In genomic region chr5:164145458-164145857, GRCh38 we compare ENCODE assay signal across 25 cellular contexts.
DNase-seq lines count a peak whose midpoint lies in the region; ATAC-seq, FAIRE-seq and TF ChIP-seq lines count a peak whose summit lies in the region.
"Had no signal": no experiment of that assay in that cellular context is flagged by ENCODE, and none has a peak within 500 bp of the region (broad histone marks: within the 10 kb centered on the region; RNA-seq: fewer than 3 reads in every experiment).

No MANE protein-coding gene starts in this region.

- TF ChIP-seq POLR2A in K562 (conservative IDR thresholded peaks at IDR 0.05), result no peak

- no peak for TF ChIP-seq RAD21 in K562 (CRISPR knock-in tag; conservative IDR thresholded peaks at IDR 0.05 in 1 of 2, IDR thresholded peaks at IDR 0.05 in 1 of 2)

- no TSS peak for BruUV-seq in K562 (replicated peaks; lab: Mats Ljungman, UMichigan)

- no peak for TF ChIP-seq EP300 in K562 (IDR thresholded peaks at IDR 0.05; ENCODE audit: low read length)

- H3K27me3 ChIP-seq in K562 (ENCODE audit: control insufficient read depth in 2 of 2, insufficient read depth in 2 of 2, low read length in 2 of 2) (no peaks in the 10 kb centered on the region), SJCRH30 (no peaks in the 10 kb centered on the region)
- H3K27me3 ChIP-seq: BE2C, BLaER1 had no signal

- FAIRE-seq in K562 (lab: Jason Lieb, UNC), result no peak
- FAIRE-seq: A204.1, GM12878, GM12892, GM18507 had no signal

- no peak for TF ChIP-seq CTCF in K562 (IDR thresholded peaks at IDR 0.05 in 2 of 3, conservative IDR thresholded peaks at IDR 0.05 in 1 of 3; ENCODE audit: insufficient read depth in 2 of 3, low read depth in 1 of 3, low read length in 3 of 3)

- H4K20me1 ChIP-seq in K562 (replicated peaks; ENCODE audit: control insufficient read depth, insufficient read depth, low read length), result no peaks in the 10 kb centered on the region
- H4K20me1 ChIP-seq: BLaER1 had no signal

- H3K36me3 ChIP-seq in K562 (ENCODE audit: control insufficient read depth, insufficient read depth, low read length) (no peaks in the 10 kb centered on the region), SJCRH30 (no peaks in the 10 kb centered on the region)
- H3K36me3 ChIP-seq: BE2C, BLaER1 had no signal

- H2AFZ ChIP-seq in K562 (ENCODE audit: low read depth, low read length), result no peak overlapping the region

- peak; percentile 47; the same call in 2 of the 3 replicates for ATAC-seq in K562
- ATAC-seq in HG03039 (IDR thresholded peaks at IDR 0.05; ENCODE audit: unreplicated experiment), result no peak
- ATAC-seq: GM12878 had no signal

- DNase-seq in NCI-H69 (lab: John Stamatoyannopoulos, UW) (peak; percentile 12), K562 (ENCODE audit: extremely low read depth in 1 of 4, low spot score in 3 of 4) (peak in 1 of 4 experiments; percentile 37), activated gamma-delta T cell (lab: John Stamatoyannopoulos, UW) (no peak), SJCRH30 (no peak)
- DNase-seq: 8988T; ACHN; BE2C; C1 segment of cervical spinal cord; CD4-positive, alpha-beta memory T cell; CD4-positive, CD25-positive, alpha-beta regulatory T cell; CD8-positive, alpha-beta memory T cell; COR-L47; DMS 273 treated with DMSO at 0.1 percent for 48 hours; DMS153; DMS53; DMS79; DND-41; EL; GDM1 had no signal

- H3K9me1 ChIP-seq in K562 (ENCODE audit: control insufficient read depth, insufficient read depth, low read length), result no peaks in the 10 kb centered on the region

- in situ Hi-C loops in K562 (cut with MboI), result no loop called here

- no peak overlapping the region for H3K27ac ChIP-seq in K562 (ENCODE audit: extremely low read depth, low read depth, low read length)
- no peak overlapping the region for H3K27ac ChIP-seq in SJCRH30
- H3K27ac ChIP-seq: BLaER1 had no signal

- no peaks in the 10 kb centered on the region for H3K79me2 ChIP-seq in K562 (ENCODE audit: control insufficient read depth, insufficient read depth, low read length)

- H3K9me3 ChIP-seq in K562 (replicated peaks; ENCODE audit: control insufficient read depth, insufficient read depth, low read depth, low read length) (no peaks in the 10 kb centered on the region), SJCRH30 (replicated peaks) (no peaks in the 10 kb centered on the region)
- H3K9me3 ChIP-seq: BE2C, BLaER1 had no signal

- H3K4me3 ChIP-seq in K562, result no peak overlapping the region
- H3K4me3 ChIP-seq in SJCRH30, result no peak overlapping the region
- H3K4me3 ChIP-seq: BLaER1, GM12878 had no signal

- no peaks in the 10 kb centered on the region for H3K4me1 ChIP-seq in K562 (replicated peaks in 1 of 2; ENCODE audit: control insufficient read depth in 2 of 2, insufficient read depth in 2 of 2, low read length in 2 of 2)
- H3K4me1 ChIP-seq in SJCRH30, result no peaks in the 10 kb centered on the region
- H3K4me1 ChIP-seq: BE2C, BLaER1 had no signal

- WGBS in K562 (ENCODE audit: insufficient coverage, low coverage, missing lambda C conversion rate), result 0% methylated on average over 1 of the region's 1 CpG

- intact Hi-C loops in K562 (cut with micrococcal nuclease), result no loop called here

- POLR2A ChIA-PET in K562 (lab: Yijun Ruan, JAX), result no interaction called here

- no peak overlapping the region for H3K9ac ChIP-seq in K562 (ENCODE audit: insufficient read depth in 1 of 2, low read depth in 2 of 2, low read length in 2 of 2)
- H3K9ac ChIP-seq: BLaER1 had no signal

- no peak overlapping the region for H3K4me2 ChIP-seq in K562 (ENCODE audit: insufficient read depth, low read length)
- H3K4me2 ChIP-seq: BLaER1 had no signal

- CTCF ChIA-PET in K562 (lab: Yijun Ruan, JAX; ENCODE audit: low intra/inter-chr PET ratio), result no interaction called here

TF ChIP-seq in K562, 482 proteins besides CTCF, POLR2A, EP300 and RAD21:
- TF ChIP-seq NFIC (IDR thresholded peaks at IDR 0.05), result no peak
- TF ChIP-seq TAL1 (IDR thresholded peaks at IDR 0.05), result peak; percentile 46
- peak; percentile 77 for TF ChIP-seq CBFA2T3 (IDR thresholded peaks at IDR 0.05)
- peak; percentile 21; the same call in 1 of the 2 replicates for TF ChIP-seq NCOR1 (IDR thresholded peaks at IDR 0.05)
- no peak for TF ChIP-seq SP2 (IDR thresholded peaks at IDR 0.05; ENCODE audit: extremely low read depth, low read depth, low read length, poor library complexity, severe bottlenecking)
- TF ChIP-seq ARID3A (IDR thresholded peaks at IDR 0.05; ENCODE audit: borderline replicate concordance, low read depth, low read length), result no peak
- peak; percentile 34; the same call in 1 of the 2 replicates for TF ChIP-seq ARID1B (IDR thresholded peaks at IDR 0.05)
- TF ChIP-seq PML (IDR thresholded peaks at IDR 0.05; ENCODE audit: low read length), result peak; percentile 29; the same call in 1 of the 2 replicates
- TF ChIP-seq TEAD4 (IDR thresholded peaks at IDR 0.05; ENCODE audit: low read length), result peak; percentile 72
- no peak for TF ChIP-seq TEAD4 (CRISPR knock-in tag; IDR thresholded peaks at IDR 0.05; ENCODE audit: borderline replicate concordance)
- TF ChIP-seq ZBTB40 (IDR thresholded peaks at IDR 0.05), result no peak
- TF ChIP-seq ZBTB40 (CRISPR knock-in tag; IDR thresholded peaks at IDR 0.05), result no peak
- TF ChIP-seq STAT5A (IDR thresholded peaks at IDR 0.05; ENCODE audit: borderline replicate concordance, low read length), result 0 out of 2 replicates have a peak, but pooled peaks have one; percentile 14
- peak; percentile 60 for TF ChIP-seq CBFA2T2 (conservative IDR thresholded peaks at IDR 0.05)
